Comparison of ENCODE assay signal across 9 cellular contexts in the genomic region with DNA sequence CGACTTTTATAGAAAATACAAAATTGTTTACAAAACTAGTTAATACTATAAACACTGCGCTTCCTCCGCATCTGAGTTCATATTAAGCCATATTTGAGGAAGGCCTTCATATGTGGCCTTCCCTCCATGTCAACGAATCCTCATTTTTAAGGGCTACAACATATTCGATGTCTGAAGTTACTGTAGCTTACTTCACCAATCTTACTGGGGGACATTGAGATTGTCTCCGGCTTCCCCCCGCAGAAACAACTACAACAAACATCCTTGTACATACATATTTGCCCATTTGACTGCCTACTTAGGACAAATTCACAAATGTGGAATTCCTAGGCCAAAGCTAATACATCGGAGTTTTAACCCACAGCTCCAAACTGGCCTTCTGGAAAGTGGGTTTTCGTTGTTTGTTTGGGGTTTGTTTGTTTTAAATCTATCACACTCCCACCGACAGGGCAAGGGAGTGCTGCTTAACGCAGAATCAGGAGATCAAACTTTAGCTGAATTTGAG. TPM values are rescaled to one million over a fixed set of nuclear protein-coding genes. Genes with fewer than 3 reads are reported as not detected.
DNase-seq lines count a peak whose midpoint lies in the region; ATAC-seq, FAIRE-seq and TF ChIP-seq lines count a peak whose summit lies in the region.
"Had no signal": no experiment of that assay in that cellular context is flagged by ENCODE, and none has a peak within 500 bp of the region (broad histone marks: within the 10 kb centered on the region; RNA-seq: fewer than 3 reads in every experiment).

No MANE protein-coding gene starts in this region.

- no peak for DNase-seq in MM.1S
- no peak for DNase-seq in endothelial cell of umbilical vein (ENCODE audit: low read depth, low spot score)
- DNase-seq in prostate gland (ENCODE audit: low spot score): no peak
- no peak for DNase-seq in activated effector memory CD4-positive, alpha-beta T cell treated with anti-CD3 and anti-CD28 coated beads, Interleukin-2, amount 50 U/mL, for 16 hours
- DNase-seq in NCI-H2029 treated with DMSO at 0.1 percent for 48 hours (lab: John Stamatoyannopoulos, UW): no peak
- DNase-seq in GOT3 (lab: John Stamatoyannopoulos, UW): no peak
- DNase-seq in G401 (ENCODE audit: low spot score): no peak

- peak overlapping the region; percentile 74 for H2AFZ ChIP-seq in MM.1S (ENCODE audit: low read length)
- H2AFZ ChIP-seq in endothelial cell of umbilical vein (ENCODE audit: low read depth, low read length): peak overlapping the region; percentile 81

- CTCF ChIA-PET in endothelial cell of umbilical vein (lab: Charles Lee): interaction anchor here (0.8 to 1.4 kb wide), 5 partner anchors 11 to 108 kb away, joined by 3 to 5 read pairs (median 3); no protein-coding TSS in a partner anchor

- POLR2A ChIA-PET in endothelial cell of umbilical vein (lab: Charles Lee): no interaction called here

- TF ChIP-seq CTCF in MM.1S (IDR thresholded peaks at IDR 0.05; ENCODE audit: low read length) (no peak), endothelial cell of umbilical vein (IDR thresholded peaks at IDR 0.05; ENCODE audit: extremely low read depth in 1 of 2, insufficient read depth in 1 of 2, low read depth in 1 of 2, low read length in 2 of 2) (no peak), prostate gland (IDR thresholded peaks at IDR 0.05) (peak in 1 of 4 experiments; percentile 12)

- H3K4me3 ChIP-seq in MM.1S (ENCODE audit: low read length) (peak overlapping the region; percentile 51), endothelial cell of umbilical vein (replicated peaks in 1 of 3; ENCODE audit: insufficient read depth in 1 of 3, low read depth in 1 of 3, low read length in 3 of 3) (peak overlapping the region; percentile 6 to 50 (median 39)), prostate gland (peak overlapping the region; percentile 85 to 86)
- H3K4me3 ChIP-seq: SK-N-MC had no signal

- H3F3A ChIP-seq in MM.1S (ENCODE audit: insufficient read depth, low read length): no peaks in the 10 kb centered on the region

- H3K27me3 ChIP-seq in MM.1S (replicated peaks; ENCODE audit: insufficient read depth, low read length) (no peaks in the 10 kb centered on the region), endothelial cell of umbilical vein (ENCODE audit: control insufficient read depth in 2 of 2, insufficient read depth in 2 of 2, low read length in 2 of 2) (peaks cover 0 to 2% of the 10 kb centered on the region in 2 experiments), prostate gland (replicated peaks; ENCODE audit: insufficient read depth) (no peaks in the 10 kb centered on the region)

- intact Hi-C loops in endothelial cell of umbilical vein (cut with micrococcal nuclease): loop anchor here (1.0 to 5.0 kb wide), 4 partner anchors 9 to 705 kb away; no protein-coding TSS in a partner anchor
- intact Hi-C loops in prostate gland (cut with DNase I): loop anchor here (10.0 kb wide), 1 partner anchor 182 kb away; no protein-coding TSS in a partner anchor

- H3K9me2 ChIP-seq in MM.1S (replicated peaks; ENCODE audit: insufficient read depth, low read length): no peaks in the 10 kb centered on the region

- BruUV-seq in endothelial cell of umbilical vein (replicated peaks; lab: Mats Ljungman, UMichigan): TSS peak; percentile 89

- H3K9me1 ChIP-seq in endothelial cell of umbilical vein (replicated peaks; ENCODE audit: control insufficient read depth, extremely low read depth, insufficient read depth, low read length): no peaks in the 10 kb centered on the region

- peak; percentile 66 for FAIRE-seq in endothelial cell of umbilical vein (lab: Jason Lieb, UNC)

- H3K27ac ChIP-seq in MM.1S (ENCODE audit: low read length): no peak overlapping the region
- peak overlapping the region; percentile 50 for H3K27ac ChIP-seq in endothelial cell of umbilical vein (ENCODE audit: insufficient read depth, low read depth, low read length)
- H3K27ac ChIP-seq in prostate gland: peak overlapping the region; percentile 97
- H3K27ac ChIP-seq: SK-N-MC had no signal

- H3K9ac ChIP-seq in MM.1S (ENCODE audit: low read length): peak overlapping the region; percentile 30; the same call in 1 of the 2 replicates
- H3K9ac ChIP-seq in endothelial cell of umbilical vein (replicated peaks; ENCODE audit: extremely low read depth, insufficient read depth, low read length): peak overlapping the region; percentile 98

- in situ Hi-C loops in G401 (cut with HindIII; ENCODE audit: low sequenced_read_pairs): no loop called here

- H3K4me1 ChIP-seq in MM.1S (ENCODE audit: low read length) (peaks cover 4% of the 10 kb centered on the region), endothelial cell of umbilical vein (ENCODE audit: control insufficient read depth, extremely low read depth, insufficient read depth, low read length) (peaks cover 23% of the 10 kb centered on the region), prostate gland (replicated peaks) (no peaks in the 10 kb centered on the region)

- H4K20me1 ChIP-seq in MM.1S (ENCODE audit: insufficient read depth, low read length) (no peaks in the 10 kb centered on the region), endothelial cell of umbilical vein (replicated peaks; ENCODE audit: control insufficient read depth, extremely low read depth, insufficient read depth, low read length) (no peaks in the 10 kb centered on the region)

- WGBS in prostate gland: 48% methylated on average over 11 of the region's 11 CpGs

- H3K36me3 ChIP-seq in MM.1S (replicated peaks; ENCODE audit: insufficient read depth, low read length) (no peaks in the 10 kb centered on the region), endothelial cell of umbilical vein (ENCODE audit: control insufficient read depth in 2 of 2, extremely low read depth in 1 of 2, insufficient read depth in 2 of 2, low read length in 2 of 2) (peaks cover 9 to 16% of the 10 kb centered on the region in 2 experiments), prostate gland (no peaks in the 10 kb centered on the region)

- dilution Hi-C loops in endothelial cell of umbilical vein (cut with MboI; ENCODE audit: extremely low pct_ligation_motif_present, low sequenced_read_pairs): no loop called here

- peak; percentile 11 for ATAC-seq in GM18858 (IDR thresholded peaks at IDR 0.05; ENCODE audit: unreplicated experiment)

- H3K9me3 ChIP-seq in MM.1S (replicated peaks; ENCODE audit: insufficient read depth, low read length) (no peaks in the 10 kb centered on the region), endothelial cell of umbilical vein (replicated peaks; ENCODE audit: control insufficient read depth, insufficient read depth, low read length) (no peaks in the 10 kb centered on the region), prostate gland (no peaks in the 10 kb centered on the region)

- peak overlapping the region; percentile 82 for H3K4me2 ChIP-seq in MM.1S (ENCODE audit: low read depth, low read length)
- H3K4me2 ChIP-seq in endothelial cell of umbilical vein (ENCODE audit: insufficient read depth, low read length): peak overlapping the region; percentile 72

- no peaks in the 10 kb centered on the region for H3K79me2 ChIP-seq in MM.1S (ENCODE audit: low read length)
- H3K79me2 ChIP-seq in endothelial cell of umbilical vein (ENCODE audit: control insufficient read depth, insufficient read depth, low read length): peaks cover 32% of the 10 kb centered on the region

- no peak for TF ChIP-seq POLR2A in endothelial cell of umbilical vein (IDR thresholded peaks at IDR 0.05; ENCODE audit: low read depth, low read length)
- TF ChIP-seq POLR2A in prostate gland (IDR thresholded peaks at IDR 0.05): no peak

TF ChIP-seq in endothelial cell of umbilical vein, 7 proteins besides CTCF, POLR2A, EP300 and RAD21:
- no peak for TF ChIP-seq POLR2AphosphoS5 (IDR thresholded peaks at IDR 0.05; ENCODE audit: insufficient read depth, low read depth, low read length)
- TF ChIP-seq, protein P1, sequence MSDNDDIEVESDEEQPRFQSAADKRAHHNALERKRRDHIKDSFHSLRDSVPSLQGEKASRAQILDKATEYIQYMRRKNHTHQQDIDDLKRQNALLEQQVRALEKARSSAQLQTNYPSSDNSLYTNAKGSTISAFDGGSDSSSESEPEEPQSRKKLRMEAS (IDR thresholded peaks at IDR 0.05; ENCODE audit: insufficient read depth, insufficient read length): no peak
TF ChIP-seq in endothelial cell of umbilical vein: peak in this region for 0.

RNA-seq across cellular contexts. Expression of a gene that starts 0.6 kb away (rescaled TPM):
- total RNA-seq in endothelial cell of umbilical vein (99.2 and 101 TPM in 2 replicates), prostate gland (100 to 1,000 TPM; 117 to 118 TPM)
- polyA plus RNA-seq in endothelial cell of umbilical vein: 91.8 and 118 TPM in 2 replicates
- 64.3 and 73.1 TPM in 2 replicates for polyA plus RNA-seq in endothelial cell of umbilical vein (2011; cell fraction: cytosol; rRNA removed)
- polyA plus RNA-seq in endothelial cell of umbilical vein (2011; cell fraction: nucleus; rRNA removed): 61.7 and 73.7 TPM in 2 replicates
- 66.0 and 86.6 TPM in 2 replicates for polyA plus RNA-seq in endothelial cell of umbilical vein (2012)
- 156 and 166 TPM in 2 replicates for polyA minus RNA-seq in endothelial cell of umbilical vein
- polyA minus RNA-seq in endothelial cell of umbilical vein (2011; cell fraction: cytosol; rRNA and poly(A)+ RNA removed): 12.8 TPM
- polyA minus RNA-seq in endothelial cell of umbilical vein (2011; cell fraction: nucleus; rRNA and poly(A)+ RNA removed): 72.2 and 72.8 TPM in 2 replicates
- total RNA-seq in G401 (2014; rRNA removed; shearing (Covaris generic)): 8.7 and 9.2 TPM in 2 replicates

RNA-seq across cellular contexts. Expression of a gene that starts 10.4 kb away (rescaled TPM):
- total RNA-seq in endothelial cell of umbilical vein: 1.1 and 1.7 TPM in 2 replicates
- 0.16 and 0.19 TPM in 2 replicates for polyA plus RNA-seq in endothelial cell of umbilical vein
- polyA plus RNA-seq in endothelial cell of umbilical vein (2011; cell fraction: cytosol; rRNA removed): 0.21 and 0.28 TPM in 2 replicates
- 1.0 and 1.2 TPM in 2 replicates for polyA plus RNA-seq in endothelial cell of umbilical vein (2011; cell fraction: nucleus; rRNA removed)
- polyA plus RNA-seq in endothelial cell of umbilical vein (2012): 0.74 and 0.94 TPM in 2 replicates
- 0.38 and 0.85 TPM in 2 replicates for polyA minus RNA-seq in endothelial cell of umbilical vein
- polyA minus RNA-seq in endothelial cell of umbilical vein (2011; cell fraction: cytosol; rRNA and poly(A)+ RNA removed): 4.5 TPM
- polyA minus RNA-seq in endothelial cell of umbilical vein (2011; cell fraction: nucleus; rRNA and poly(A)+ RNA removed): 0.96 and 1.1 TPM in 2 replicates
- 1 to 10 TPM; 1.0 to 1.5 TPM for total RNA-seq in prostate gland
- 0.03 TPM in 1 of 2 replicates, not detected in the other for total RNA-seq in G401 (2014; rRNA removed; shearing (Covaris generic))
